Comparison of ENCODE assay signal across 8 cellular contexts in genomic region chr19:39342647-39343305, GRCh38. TPM values are rescaled to one million over a fixed set of nuclear protein-coding genes. Genes with fewer than 3 reads are reported as not detected.
DNase-seq lines count a peak whose midpoint lies in the region.

No MANE protein-coding gene starts in this region.

- H3K4me3 Mint-ChIP-seq in activated naive CD8-positive, alpha-beta T cell treated with anti-CD3 and anti-CD28 coated beads for 36 hours = peak overlapping the region; percentile 84

- H3K9me3 Mint-ChIP-seq in activated naive CD8-positive, alpha-beta T cell treated with anti-CD3 and anti-CD28 coated beads for 36 hours = no peaks in the 10 kb centered on the region

- peak overlapping the region; percentile 65 for H3K27ac Mint-ChIP-seq in activated naive CD8-positive, alpha-beta T cell treated with anti-CD3 and anti-CD28 coated beads for 36 hours

- H3K4me1 ChIP-seq in iPS DF 6.9 (ENCODE audit: control insufficient read depth, insufficient read depth, low read length) = peaks cover 1% of the 10 kb centered on the region; the same call in 1 of the 2 replicates

- no peak overlapping the region for H3K27ac ChIP-seq in iPS DF 6.9 (ENCODE audit: low read length)
- H3K27ac ChIP-seq in skin epidermis = peak overlapping the region; percentile 52 to 98 (median 87)

- no peaks in the 10 kb centered on the region for H3K27me3 Mint-ChIP-seq in activated naive CD8-positive, alpha-beta T cell treated with anti-CD3 and anti-CD28 coated beads for 36 hours

- H3K4me3 ChIP-seq in iPS DF 6.9 (ENCODE audit: low read length) (peak overlapping the region; percentile 87), skin epidermis (peak overlapping the region; percentile 67 to 96 (median 83))

- H3K4me1 Mint-ChIP-seq in activated naive CD8-positive, alpha-beta T cell treated with anti-CD3 and anti-CD28 coated beads for 36 hours = peaks cover 58% of the 10 kb centered on the region

- H3K27me3 ChIP-seq in iPS DF 6.9 (ENCODE audit: control insufficient read depth, insufficient read depth, low read length) = no peaks in the 10 kb centered on the region

- H3K36me3 Mint-ChIP-seq in activated naive CD8-positive, alpha-beta T cell treated with anti-CD3 and anti-CD28 coated beads for 36 hours = peaks cover 6% of the 10 kb centered on the region

- WGBS in iPS DF 6.9 (ENCODE audit: insufficient coverage, insufficient read length) = no CpG with 5 or more reads among the region's 51 CpGs

- H3K36me3 ChIP-seq in iPS DF 6.9 (ENCODE audit: control insufficient read depth, insufficient read depth, low read length) = peaks cover 2% of the 10 kb centered on the region; the same call in 1 of the 2 replicates

- no peaks in the 10 kb centered on the region for H3K9me3 ChIP-seq in iPS DF 6.9 (ENCODE audit: control insufficient read depth, insufficient read depth, low read length)

- DNase-seq in stimulated activated CD4-positive, alpha-beta T cell treated with anti-CD3 and anti-CD28 coated beads, Interleukin-4, amount 100 ng/mL, for 24 hours = peak; percentile 9
- DNase-seq in stimulated activated CD4-positive, alpha-beta T cell treated with anti-CD3 and anti-CD28 coated beads, Interleukin-2, amount 100 ng/mL, for 48 hours = no peak
- no peak for DNase-seq in activated naive CD8-positive, alpha-beta T cell treated with anti-CD3 and anti-CD28 coated beads for 36 hours
- DNase-seq in iPS DF 6.9 (ENCODE audit: low read depth, low spot score) (no peak), NCI-H1694 treated with DMSO at 0.1 percent for 48 hours (lab: John Stamatoyannopoulos, UW) (no peak), NCI-H510A (lab: John Stamatoyannopoulos, UW) (no peak), NCI-H1105 treated with DMSO at 0.1 percent for 48 hours (lab: John Stamatoyannopoulos, UW) (no peak)

RNA-seq across cellular contexts. Expression of gene SAMD4B, which starts 0.6 kb away (rescaled TPM):
- total RNA-seq in activated naive CD8-positive, alpha-beta T cell treated with anti-CD3 and anti-CD28 coated beads for 36 hours = 10 to 100 TPM; 36.2 to 36.5 TPM

RNA-seq across cellular contexts. Expression of gene GMFG, which starts 6.9 kb away (rescaled TPM):
- total RNA-seq in activated naive CD8-positive, alpha-beta T cell treated with anti-CD3 and anti-CD28 coated beads for 36 hours = 100 to 1,000 TPM; 232 to 240 TPM

RNA-seq across cellular contexts. Expression of gene LRFN1, which starts 22.1 kb away (rescaled TPM):
- total RNA-seq in activated naive CD8-positive, alpha-beta T cell treated with anti-CD3 and anti-CD28 coated beads for 36 hours = 1 to 10 TPM; 4.6 to 5.1 TPM

RNA-seq across cellular contexts. Expression of gene IFNL1, which starts 46.6 kb away (rescaled TPM):
- not detected for total RNA-seq in activated naive CD8-positive, alpha-beta T cell treated with anti-CD3 and anti-CD28 coated beads for 36 hours

RNA-seq across cellular contexts. Expression of gene PAF1, which starts 48.1 kb away (rescaled TPM):
- 10 to 100 TPM; 43.6 to 44.0 TPM for total RNA-seq in activated naive CD8-positive, alpha-beta T cell treated with anti-CD3 and anti-CD28 coated beads for 36 hours
